Comparison of ENCODE assay signal across 9 cellular contexts in the genomic region with DNA sequence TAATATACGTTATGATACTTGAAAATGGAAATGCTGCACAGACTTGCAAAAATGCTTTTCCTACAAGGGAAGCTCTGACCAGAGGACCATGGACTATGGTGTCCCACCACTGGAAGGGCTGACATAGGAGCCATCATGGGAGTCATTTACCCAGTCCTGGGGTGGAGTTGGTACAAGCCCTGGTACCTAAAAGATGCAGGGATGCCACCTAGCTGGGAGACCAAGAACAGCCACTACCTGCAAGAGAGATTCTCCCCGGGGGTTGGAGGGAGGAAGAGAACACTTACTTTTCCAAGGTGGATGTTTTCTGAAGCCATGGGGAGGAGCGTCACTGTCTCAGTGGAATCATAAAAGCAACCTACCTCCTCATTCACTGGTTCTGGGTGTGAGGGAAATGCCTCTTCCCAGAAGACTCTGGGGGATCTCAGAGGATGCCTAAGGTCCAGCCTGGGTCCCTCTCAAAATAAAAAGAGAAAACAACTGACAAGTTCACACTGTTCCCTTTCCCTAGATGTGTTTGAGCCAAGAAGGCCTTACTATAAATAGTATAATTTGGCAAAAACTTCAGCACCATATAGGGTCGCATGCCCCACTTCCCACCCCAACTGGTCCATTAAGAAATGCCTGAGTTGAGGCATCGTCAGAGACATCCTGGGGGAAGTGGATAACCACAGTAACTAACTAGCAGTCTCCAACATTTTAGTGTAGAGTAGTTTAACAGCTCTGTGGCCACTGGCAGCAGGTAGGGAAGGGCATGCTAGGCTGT. TPM values are rescaled to one million over a fixed set of nuclear protein-coding genes. Genes with fewer than 3 reads are reported as not detected.
DNase-seq lines count a peak whose midpoint lies in the region; ATAC-seq, FAIRE-seq and TF ChIP-seq lines count a peak whose summit lies in the region.
"Had no signal": no experiment of that assay in that cellular context is flagged by ENCODE, and none has a peak within 500 bp of the region (broad histone marks: within the 10 kb centered on the region; RNA-seq: fewer than 3 reads in every experiment).

No MANE protein-coding gene starts in this region.

- peak in 5 of 6 experiments; percentile 21 to 48 (median 35) for TF ChIP-seq CTCF in esophagus squamous epithelium (IDR thresholded peaks at IDR 0.05)

- FAIRE-seq in small intestine (lab: Jason Lieb, UNC): no peak

- H3K9me3 ChIP-seq in esophagus squamous epithelium (no peaks in the 10 kb centered on the region), small intestine (ENCODE audit: control insufficient read depth, low read depth) (no peaks in the 10 kb centered on the region)
- H3K9me3 ChIP-seq in CD8-positive, alpha-beta memory T cell (ENCODE audit: low read length): no peaks in the 10 kb centered on the region

- H3K4me1 ChIP-seq in esophagus squamous epithelium: peaks cover 0 to 47% (median 8%) of the 10 kb centered on the region in 3 donors
- peaks cover 0 to 6% of the 10 kb centered on the region in 2 donors for H3K4me1 ChIP-seq in small intestine (ENCODE audit: control insufficient read depth in 2 of 2, insufficient read depth in 1 of 2, low read depth in 1 of 2, low read length in 1 of 2)
- no peaks in the 10 kb centered on the region for H3K4me1 ChIP-seq in CD8-positive, alpha-beta memory T cell (ENCODE audit: insufficient read depth, low read length)

- intact Hi-C loops in esophagus squamous epithelium (cut with DNase I): no loop called here

- no peak overlapping the region for H3K27ac Mint-ChIP-seq in CD8-positive, alpha-beta memory T cell
- H3K27ac Mint-ChIP-seq: stimulated activated memory B cell treated with anti-CD40 and anti-IgM and Interleukin-4, amounts not matched to agents 10 μg/mL and 1 μg/mL and 100 μg/mL, for 72 hours had no signal

- POLR2A ChIA-PET in CD8-positive, alpha-beta memory T cell (lab: Charles Lee): no interaction called here

- H3K27me3 Mint-ChIP-seq in CD8-positive, alpha-beta memory T cell: peaks cover 30 to 75% of the 10 kb centered on the region in 2 donors

- H3K4me3 Mint-ChIP-seq in CD8-positive, alpha-beta memory T cell: no peak overlapping the region
- H3K4me3 Mint-ChIP-seq: stimulated activated memory B cell treated with anti-CD40 and anti-IgM and Interleukin-4, amounts not matched to agents 10 μg/mL and 1 μg/mL and 100 μg/mL, for 72 hours had no signal

- TF ChIP-seq POLR2A in esophagus squamous epithelium (IDR thresholded peaks at IDR 0.05): no peak

- 72 to 74% methylated on average over 5 of the region's 5 CpGs for WGBS in esophagus squamous epithelium, 2 donors
- WGBS in small intestine, 3 donors: 66 to 82% (median 79%) methylated on average over 5 of the region's 5 CpGs

- no peaks in the 10 kb centered on the region for H3K9me3 Mint-ChIP-seq in CD8-positive, alpha-beta memory T cell
- H3K9me3 Mint-ChIP-seq: stimulated activated memory B cell treated with anti-CD40 and anti-IgM and Interleukin-4, amounts not matched to agents 10 μg/mL and 1 μg/mL and 100 μg/mL, for 72 hours had no signal

- no peak for ATAC-seq in HG03378 (IDR thresholded peaks at IDR 0.05; ENCODE audit: unreplicated experiment)
- ATAC-seq: stimulated activated memory B cell treated with anti-CD40 and anti-IgM and Interleukin-4, amounts not matched to agents 10 μg/mL and 1 μg/mL and 100 μg/mL, for 72 hours had no signal

- no peaks in the 10 kb centered on the region for H3K36me3 Mint-ChIP-seq in CD8-positive, alpha-beta memory T cell
- H3K36me3 Mint-ChIP-seq: stimulated activated memory B cell treated with anti-CD40 and anti-IgM and Interleukin-4, amounts not matched to agents 10 μg/mL and 1 μg/mL and 100 μg/mL, for 72 hours had no signal

- no peak overlapping the region for H3K4me3 ChIP-seq in esophagus squamous epithelium
- H3K4me3 ChIP-seq in small intestine (ENCODE audit: low read depth in 1 of 2, low read length in 2 of 2): no peak overlapping the region
- H3K4me3 ChIP-seq in CD8-positive, alpha-beta memory T cell (ENCODE audit: low read length): no peak overlapping the region

- H3K4me1 Mint-ChIP-seq in CD8-positive, alpha-beta memory T cell: no peaks in the 10 kb centered on the region
- H3K4me1 Mint-ChIP-seq: stimulated activated memory B cell treated with anti-CD40 and anti-IgM and Interleukin-4, amounts not matched to agents 10 μg/mL and 1 μg/mL and 100 μg/mL, for 72 hours had no signal

- H3K27me3 ChIP-seq in esophagus squamous epithelium (no peaks in the 10 kb centered on the region), small intestine (ENCODE audit: control insufficient read depth in 2 of 2, insufficient read depth in 2 of 2, low read length in 2 of 2) (no peaks in the 10 kb centered on the region)
- no peaks in the 10 kb centered on the region for H3K27me3 ChIP-seq in CD8-positive, alpha-beta memory T cell (ENCODE audit: insufficient read depth, low read length, poor library complexity, severe bottlenecking)

- DNase-seq in SIG-M5 treated with dmso at 0.1 percent for 504 hours (lab: John Stamatoyannopoulos, UW; ENCODE audit: unreplicated experiment) (peak; percentile 12), SIG-M5 (lab: John Stamatoyannopoulos, UW) (no peak), NOMO-1 treated with dmso at 0.1 percent for 144 hours (lab: John Stamatoyannopoulos, UW; ENCODE audit: unreplicated experiment) (peak; percentile 8), esophagus squamous epithelium (lab: John Stamatoyannopoulos, UW) (no peak), small intestine (peak; percentile 23), NCI-H774 (lab: John Stamatoyannopoulos, UW) (no peak)
- no peak for DNase-seq in CD8-positive, alpha-beta memory T cell

- CTCF ChIA-PET in CD8-positive, alpha-beta memory T cell (lab: Charles Lee): no interaction called here

- peak overlapping the region; percentile 7 to 84 (median 74) for H3K27ac ChIP-seq in esophagus squamous epithelium
- H3K27ac ChIP-seq in small intestine (ENCODE audit: low read depth in 1 of 2, low read length in 1 of 2): peak overlapping the region in 1 of 2 donors; percentile 15
- no peak overlapping the region for H3K27ac ChIP-seq in CD8-positive, alpha-beta memory T cell (ENCODE audit: low read depth, low read length)

- H3K36me3 ChIP-seq in esophagus squamous epithelium (no peaks in the 10 kb centered on the region), small intestine (ENCODE audit: control insufficient read depth in 2 of 2, insufficient read depth in 2 of 2, low read length in 2 of 2) (no peaks in the 10 kb centered on the region)
- H3K36me3 ChIP-seq in CD8-positive, alpha-beta memory T cell (ENCODE audit: insufficient read depth, low read length): no peaks in the 10 kb centered on the region

RNA-seq across cellular contexts. Expression of a gene that starts 39.9 kb away (rescaled TPM):
- total RNA-seq in esophagus squamous epithelium: 10 to 100 TPM in 1 of 4 donors, 1 to 10 TPM in 2, under 1 TPM in 1; 0.83 to 10.3 (median 2.0) TPM
- polyA plus RNA-seq in small intestine: 10 to 100 TPM in 1 of 3 donors, 1 to 10 TPM in 2; 5.9 to 10.7 (median 6.9) TPM
- under 1 TPM; 0.20 to 0.28 TPM for total RNA-seq in CD8-positive, alpha-beta memory T cell
- not detected for polyA plus RNA-seq in CD8-positive, alpha-beta memory T cell

Comparison
In these comparisons a context has a peak if more than half of its experiments do, and no peak if none do; other contexts are left out.
1. DNase-seq: peak in SIG-M5 treated with dmso at 0.1 percent for 504 hours (single experiment), NOMO-1 treated with dmso at 0.1 percent for 144 hours (single experiment) and small intestine (single experiment); none in SIG-M5 (single experiment), esophagus squamous epithelium (single experiment), CD8-positive, alpha-beta memory T cell (0 of 5) and NCI-H774 (single experiment).